In the genomic region with DNA sequence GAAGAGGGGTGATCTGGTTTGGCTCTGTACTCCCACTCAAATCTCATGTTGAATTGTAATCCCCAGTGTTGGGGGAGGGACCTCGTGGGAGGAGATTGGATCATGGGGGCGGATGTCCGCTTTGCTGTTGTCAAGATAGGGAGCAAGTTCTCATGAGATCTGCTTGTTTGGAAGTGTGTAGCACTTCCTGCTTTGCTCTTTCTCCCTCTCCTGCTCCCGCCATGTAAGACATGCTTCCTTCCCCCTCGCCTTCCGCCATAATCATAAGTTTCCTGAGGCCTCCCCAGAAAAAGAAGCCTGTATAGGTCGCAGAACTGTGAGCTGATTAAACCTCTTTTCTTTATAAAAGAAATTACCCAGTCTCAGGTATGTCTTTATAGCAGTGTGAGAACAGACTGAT, we compare ENCODE assay signal across 1 cellular context.
TF ChIP-seq lines count a peak whose summit lies in the region.

No MANE protein-coding gene starts in this region.

TF ChIP-seq in K562, 482 proteins besides CTCF, POLR2A, EP300 and RAD21 (continued from another document and continues in another):
- TF ChIP-seq, protein P1, sequence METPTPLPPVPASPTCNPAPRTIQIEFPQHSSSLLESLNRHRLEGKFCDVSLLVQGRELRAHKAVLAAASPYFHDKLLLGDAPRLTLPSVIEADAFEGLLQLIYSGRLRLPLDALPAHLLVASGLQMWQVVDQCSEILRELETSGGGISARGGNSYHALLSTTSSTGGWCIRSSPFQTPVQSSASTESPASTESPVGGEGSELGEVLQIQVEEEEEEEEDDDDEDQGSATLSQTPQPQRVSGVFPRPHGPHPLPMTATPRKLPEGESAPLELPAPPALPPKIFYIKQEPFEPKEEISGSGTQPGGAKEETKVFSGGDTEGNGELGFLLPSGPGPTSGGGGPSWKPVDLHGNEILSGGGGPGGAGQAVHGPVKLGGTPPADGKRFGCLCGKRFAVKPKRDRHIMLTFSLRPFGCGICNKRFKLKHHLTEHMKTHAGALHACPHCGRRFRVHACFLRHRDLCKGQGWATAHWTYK (CRISPR knock-in tag; IDR thresholded peaks at IDR 0.05): 0 out of 2 replicates have a peak, but pooled peaks have one; percentile 30
- no peak for TF ChIP-seq RBM14 (IDR thresholded peaks at IDR 0.05; ENCODE audit: borderline replicate concordance, insufficient read depth, low read depth, low read length)
- TF ChIP-seq SRF (CRISPR knock-in tag; IDR thresholded peaks at IDR 0.05): no peak
- TF ChIP-seq ZNF175 (CRISPR knock-in tag; IDR thresholded peaks at IDR 0.05; ENCODE audit: low read depth): peak; percentile 74; the same call in 1 of the 2 replicates
- no peak for TF ChIP-seq SAP30 (IDR thresholded peaks at IDR 0.05; ENCODE audit: borderline replicate concordance, insufficient read depth, low read depth, low read length, poor library complexity, severe bottlenecking)
- peak; percentile 82 for TF ChIP-seq GABPA (tag; conservative IDR thresholded peaks at IDR 0.05; ENCODE audit: low read depth)
- TF ChIP-seq EGR1 (conservative IDR thresholded peaks at IDR 0.05): peak; percentile 55
- no peak for TF ChIP-seq ID3 (CRISPR knock-in tag; IDR thresholded peaks at IDR 0.05)
- no peak for TF ChIP-seq ID3 (tag; IDR thresholded peaks at IDR 0.05)
- TF ChIP-seq, protein P2, sequence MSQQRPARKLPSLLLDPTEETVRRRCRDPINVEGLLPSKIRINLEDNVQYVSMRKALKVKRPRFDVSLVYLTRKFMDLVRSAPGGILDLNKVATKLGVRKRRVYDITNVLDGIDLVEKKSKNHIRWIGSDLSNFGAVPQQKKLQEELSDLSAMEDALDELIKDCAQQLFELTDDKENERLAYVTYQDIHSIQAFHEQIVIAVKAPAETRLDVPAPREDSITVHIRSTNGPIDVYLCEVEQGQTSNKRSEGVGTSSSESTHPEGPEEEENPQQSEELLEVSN (IDR thresholded peaks at IDR 0.05; ENCODE audit: borderline replicate concordance in 1 of 2, extremely low read depth in 1 of 2, insufficient read depth in 1 of 2, insufficient read length in 1 of 2, low read depth in 1 of 2, low read length in 1 of 2, poor library complexity in 1 of 2, severe bottlenecking in 1 of 2): peak in 1 of 2 experiments; percentile 28
- TF ChIP-seq, protein P3, sequence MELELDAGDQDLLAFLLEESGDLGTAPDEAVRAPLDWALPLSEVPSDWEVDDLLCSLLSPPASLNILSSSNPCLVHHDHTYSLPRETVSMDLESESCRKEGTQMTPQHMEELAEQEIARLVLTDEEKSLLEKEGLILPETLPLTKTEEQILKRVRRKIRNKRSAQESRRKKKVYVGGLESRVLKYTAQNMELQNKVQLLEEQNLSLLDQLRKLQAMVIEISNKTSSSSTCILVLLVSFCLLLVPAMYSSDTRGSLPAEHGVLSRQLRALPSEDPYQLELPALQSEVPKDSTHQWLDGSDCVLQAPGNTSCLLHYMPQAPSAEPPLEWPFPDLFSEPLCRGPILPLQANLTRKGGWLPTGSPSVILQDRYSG (tag; conservative IDR thresholded peaks at IDR 0.05; ENCODE audit: low read depth): no peak
- 0 out of 2 replicates have a peak, but pooled peaks have one; percentile 30 for TF ChIP-seq ERF (CRISPR knock-in tag; IDR thresholded peaks at IDR 0.05)
- no peak for TF ChIP-seq CBX8 (IDR thresholded peaks at IDR 0.05; ENCODE audit: borderline replicate concordance, extremely low read depth, low read depth, low read length, poor library complexity, severe bottlenecking)
- no peak for TF ChIP-seq EWSR1 (IDR thresholded peaks at IDR 0.05; ENCODE audit: borderline replicate concordance, low read depth, partially characterized antibody)
- TF ChIP-seq ZNF445 (CRISPR knock-in tag; IDR thresholded peaks at IDR 0.05; ENCODE audit: low read depth): no peak
- TF ChIP-seq PRPF4 (IDR thresholded peaks at IDR 0.05; ENCODE audit: insufficient read depth, low read depth, low read length, poor library complexity, severe bottlenecking): no peak
- no peak for TF ChIP-seq CHD2 (IDR thresholded peaks at IDR 0.05; ENCODE audit: low read depth, low read length)
- no peak for TF ChIP-seq NKRF (IDR thresholded peaks at IDR 0.05; ENCODE audit: borderline replicate concordance)
- peak; percentile 30; the same call in 1 of the 2 replicates for TF ChIP-seq SPI1 (IDR thresholded peaks at IDR 0.05; ENCODE audit: borderline replicate concordance, low read depth, low read length)
- no peak for TF ChIP-seq ZNF232 (CRISPR knock-in tag; IDR thresholded peaks at IDR 0.05)
- no peak for TF ChIP-seq MYC (IDR thresholded peaks at IDR 0.05; ENCODE audit: low read depth, low read length)
- no peak for TF ChIP-seq MYC (CRISPR knock-in tag; IDR thresholded peaks at IDR 0.05; ENCODE audit: borderline replicate concordance, low read depth)
- no peak for TF ChIP-seq ZSCAN29 (IDR thresholded peaks at IDR 0.05)
- TF ChIP-seq ELF4 (CRISPR knock-in tag; IDR thresholded peaks at IDR 0.05): peak; percentile 85
- peak; percentile 67 for TF ChIP-seq ETV1 (tag; conservative IDR thresholded peaks at IDR 0.05; ENCODE audit: low read depth)
- 0 out of 2 replicates have a peak, but pooled peaks have one; percentile 38 for TF ChIP-seq TAF7 (tag; IDR thresholded peaks at IDR 0.05)
- no peak for TF ChIP-seq FOXM1 (IDR thresholded peaks at IDR 0.05; ENCODE audit: low read depth)
- no peak for TF ChIP-seq FOXM1 (CRISPR knock-in tag; IDR thresholded peaks at IDR 0.05; ENCODE audit: low read depth)
- TF ChIP-seq JUNB (CRISPR knock-in tag; conservative IDR thresholded peaks at IDR 0.05): no peak
- 0 out of 2 replicates have a peak, but pooled peaks have one; percentile 54 for TF ChIP-seq THRB (CRISPR knock-in tag; conservative IDR thresholded peaks at IDR 0.05)
- TF ChIP-seq L3MBTL2 (IDR thresholded peaks at IDR 0.05): peak; percentile 75; the same call in 1 of the 2 replicates
- 0 out of 2 replicates have a peak, but pooled peaks have one; percentile 30 for TF ChIP-seq ZNF79 (CRISPR knock-in tag; IDR thresholded peaks at IDR 0.05; ENCODE audit: low read depth)
- TF ChIP-seq ELF1 (tag; IDR thresholded peaks at IDR 0.05): peak; percentile 87
- TF ChIP-seq, protein P4, sequence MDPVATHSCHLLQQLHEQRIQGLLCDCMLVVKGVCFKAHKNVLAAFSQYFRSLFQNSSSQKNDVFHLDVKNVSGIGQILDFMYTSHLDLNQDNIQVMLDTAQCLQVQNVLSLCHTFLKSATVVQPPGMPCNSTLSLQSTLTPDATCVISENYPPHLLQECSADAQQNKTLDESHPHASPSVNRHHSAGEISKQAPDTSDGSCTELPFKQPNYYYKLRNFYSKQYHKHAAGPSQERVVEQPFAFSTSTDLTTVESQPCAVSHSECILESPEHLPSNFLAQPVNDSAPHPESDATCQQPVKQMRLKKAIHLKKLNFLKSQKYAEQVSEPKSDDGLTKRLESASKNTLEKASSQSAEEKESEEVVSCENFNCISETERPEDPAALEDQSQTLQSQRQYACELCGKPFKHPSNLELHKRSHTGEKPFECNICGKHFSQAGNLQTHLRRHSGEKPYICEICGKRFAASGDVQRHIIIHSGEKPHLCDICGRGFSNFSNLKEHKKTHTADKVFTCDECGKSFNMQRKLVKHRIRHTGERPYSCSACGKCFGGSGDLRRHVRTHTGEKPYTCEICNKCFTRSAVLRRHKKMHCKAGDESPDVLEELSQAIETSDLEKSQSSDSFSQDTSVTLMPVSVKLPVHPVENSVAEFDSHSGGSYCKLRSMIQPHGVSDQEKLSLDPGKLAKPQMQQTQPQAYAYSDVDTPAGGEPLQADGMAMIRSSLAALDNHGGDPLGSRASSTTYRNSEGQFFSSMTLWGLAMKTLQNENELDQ (CRISPR knock-in tag; IDR thresholded peaks at IDR 0.05; ENCODE audit: borderline replicate concordance): no peak
- TF ChIP-seq, protein P5, sequence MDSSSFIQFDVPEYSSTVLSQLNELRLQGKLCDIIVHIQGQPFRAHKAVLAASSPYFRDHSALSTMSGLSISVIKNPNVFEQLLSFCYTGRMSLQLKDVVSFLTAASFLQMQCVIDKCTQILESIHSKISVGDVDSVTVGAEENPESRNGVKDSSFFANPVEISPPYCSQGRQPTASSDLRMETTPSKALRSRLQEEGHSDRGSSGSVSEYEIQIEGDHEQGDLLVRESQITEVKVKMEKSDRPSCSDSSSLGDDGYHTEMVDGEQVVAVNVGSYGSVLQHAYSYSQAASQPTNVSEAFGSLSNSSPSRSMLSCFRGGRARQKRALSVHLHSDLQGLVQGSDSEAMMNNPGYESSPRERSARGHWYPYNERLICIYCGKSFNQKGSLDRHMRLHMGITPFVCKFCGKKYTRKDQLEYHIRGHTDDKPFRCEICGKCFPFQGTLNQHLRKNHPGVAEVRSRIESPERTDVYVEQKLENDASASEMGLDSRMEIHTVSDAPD (CRISPR knock-in tag; IDR thresholded peaks at IDR 0.05): no peak
- TF ChIP-seq BRCA1 (IDR thresholded peaks at IDR 0.05): no peak
- no peak for TF ChIP-seq BRCA1 (CRISPR knock-in tag; IDR thresholded peaks at IDR 0.05)
- TF ChIP-seq, protein P6, sequence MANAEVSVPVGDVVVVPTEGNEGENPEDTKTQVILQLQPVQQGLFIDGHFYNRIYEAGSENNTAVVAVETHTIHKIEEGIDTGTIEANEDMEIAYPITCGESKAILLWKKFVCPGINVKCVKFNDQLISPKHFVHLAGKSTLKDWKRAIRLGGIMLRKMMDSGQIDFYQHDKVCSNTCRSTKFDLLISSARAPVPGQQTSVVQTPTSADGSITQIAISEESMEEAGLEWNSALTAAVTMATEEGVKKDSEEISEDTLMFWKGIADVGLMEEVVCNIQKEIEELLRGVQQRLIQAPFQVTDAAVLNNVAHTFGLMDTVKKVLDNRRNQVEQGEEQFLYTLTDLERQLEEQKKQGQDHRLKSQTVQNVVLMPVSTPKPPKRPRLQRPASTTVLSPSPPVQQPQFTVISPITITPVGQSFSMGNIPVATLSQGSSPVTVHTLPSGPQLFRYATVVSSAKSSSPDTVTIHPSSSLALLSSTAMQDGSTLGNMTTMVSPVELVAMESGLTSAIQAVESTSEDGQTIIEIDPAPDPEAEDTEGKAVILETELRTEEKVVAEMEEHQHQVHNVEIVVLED (CRISPR knock-in tag; IDR thresholded peaks at IDR 0.05): no peak
- no peak for TF ChIP-seq PCBP2 (IDR thresholded peaks at IDR 0.05; ENCODE audit: low read depth, low read length, poor library complexity, severe bottlenecking)
- TF ChIP-seq ZNF639 (CRISPR knock-in tag; conservative IDR thresholded peaks at IDR 0.05 in 1 of 2, IDR thresholded peaks at IDR 0.05 in 1 of 2): 0 out of 4 replicates have a peak, but pooled peaks of 1 of the 2 experiments have one; percentile 32
- no peak for TF ChIP-seq YBX1 (IDR thresholded peaks at IDR 0.05)
- TF ChIP-seq LARP7 (IDR thresholded peaks at IDR 0.05): no peak
- TF ChIP-seq, protein P7, sequence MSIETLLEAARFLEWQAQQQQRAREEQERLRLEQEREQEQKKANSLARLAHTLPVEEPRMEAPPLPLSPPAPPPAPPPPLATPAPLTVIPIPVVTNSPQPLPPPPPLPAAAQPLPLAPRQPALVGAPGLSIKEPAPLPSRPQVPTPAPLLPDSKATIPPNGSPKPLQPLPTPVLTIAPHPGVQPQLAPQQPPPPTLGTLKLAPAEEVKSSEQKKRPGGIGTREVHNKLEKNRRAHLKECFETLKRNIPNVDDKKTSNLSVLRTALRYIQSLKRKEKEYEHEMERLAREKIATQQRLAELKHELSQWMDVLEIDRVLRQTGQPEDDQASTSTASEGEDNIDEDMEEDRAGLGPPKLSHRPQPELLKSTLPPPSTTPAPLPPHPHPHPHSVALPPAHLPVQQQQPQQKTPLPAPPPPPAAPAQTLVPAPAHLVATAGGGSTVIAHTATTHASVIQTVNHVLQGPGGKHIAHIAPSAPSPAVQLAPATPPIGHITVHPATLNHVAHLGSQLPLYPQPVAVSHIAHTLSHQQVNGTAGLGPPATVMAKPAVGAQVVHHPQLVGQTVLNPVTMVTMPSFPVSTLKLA (conservative IDR thresholded peaks at IDR 0.05): no peak
- TF ChIP-seq FIP1L1 (IDR thresholded peaks at IDR 0.05; ENCODE audit: low read depth, low read length, poor library complexity, severe bottlenecking): no peak
- TF ChIP-seq BRD9 (IDR thresholded peaks at IDR 0.05; ENCODE audit: low read depth, partially characterized antibody): no peak
- no peak for TF ChIP-seq SNRNP70 (optimal IDR thresholded peaks at IDR 0.05; ENCODE audit: low read depth, low read length)
- TF ChIP-seq ZNF134 (CRISPR knock-in tag; conservative IDR thresholded peaks at IDR 0.05): 0 out of 2 replicates have a peak, but pooled peaks have one; percentile 19
- no peak for TF ChIP-seq POLR2AphosphoS5 (IDR thresholded peaks at IDR 0.05; ENCODE audit: control insufficient read depth, insufficient read depth, low read depth, low read length)
